Comparison of ENCODE assay signal across 8 cellular contexts in genomic region chr3:50351318-50351687, GRCh38. TPM values are rescaled to one million over a fixed set of nuclear protein-coding genes. Genes with fewer than 3 reads are reported as not detected.
A peak's percentile ranks its signal among the peaks of the same experiment; 100 is the strongest.
DNase-seq lines count a peak whose midpoint lies in the region; ATAC-seq, FAIRE-seq and TF ChIP-seq lines count a peak whose summit lies in the region.

No MANE protein-coding gene starts in this region.

- FAIRE-seq in pancreas (lab: Jason Lieb, UNC) = no peak

- CTCF ChIA-PET in Caco-2 (lab: Charles Lee) (interaction anchor here (0.5 to 2.2 kb wide), 4 partner anchors 11 to 125 kb away, joined by 3 to 10 read pairs (median 6); partner anchors contain the start of gene RASSF1), PC-3 (lab: Charles Lee) (no interaction called here)

- H3K27me3 Mint-ChIP-seq in Caco-2 (ENCODE audit: insufficient read depth, unreplicated experiment) = no peaks in the 10 kb centered on the region

- WGBS in pancreas, 2 donors = 21 to 25% methylated on average over 11 of the region's 11 CpGs

- H3K4me1 Mint-ChIP-seq in Caco-2 (ENCODE audit: low read depth, unreplicated experiment) = peaks cover 7% of the 10 kb centered on the region

- H3K9me3 Mint-ChIP-seq in Caco-2 (ENCODE audit: unreplicated experiment) = no peaks in the 10 kb centered on the region

- peak overlapping the region; percentile 95 for H3K4me2 ChIP-seq in PC-3 (ENCODE audit: low read length)

- DNase-seq in Caco-2 = no peak
- DNase-seq in PC-3 = no peak
- no peak for DNase-seq in epithelial cell of esophagus (ENCODE audit: low read depth)
- peak in 1 of 6 donors; percentile 72 for DNase-seq in pancreas
- DNase-seq in NCI-H2227 (lab: John Stamatoyannopoulos, UW; ENCODE audit: unreplicated experiment) = no peak
- no peak for DNase-seq in NCI-H2171 (lab: John Stamatoyannopoulos, UW)

- H3K4me1 ChIP-seq in Caco-2 (peaks cover 6% of the 10 kb centered on the region; the same call in 1 of the 2 replicates), PC-3 (ENCODE audit: insufficient read depth, low read length) (peaks cover 45% of the 10 kb centered on the region), pancreas (peaks cover 8 to 43% (median 20%) of the 10 kb centered on the region in 3 donors)

- H2AFZ ChIP-seq in PC-3 (ENCODE audit: low read length) = peak overlapping the region; percentile 90

- peak overlapping the region; percentile 81 for H3K27ac Mint-ChIP-seq in Caco-2 (ENCODE audit: unreplicated experiment)

- POLR2A ChIA-PET in Caco-2 (lab: Charles Lee) = interaction anchor here (1.4 to 2.5 kb wide), 2 partner anchors 14 to 23 kb away, joined by 7 to 42 read pairs; partner anchors contain the start of gene TUSC2
- POLR2A ChIA-PET in PC-3 (lab: Charles Lee; ENCODE audit: unreplicated experiment) = interaction anchor here (0.9 kb wide), 1 partner anchor 14 kb away, joined by 3 read pairs; no protein-coding TSS in a partner anchor

- TF ChIP-seq CTCF in Caco-2 (IDR thresholded peaks at IDR 0.05; ENCODE audit: insufficient read depth in 1 of 2, low read depth in 1 of 2, low read length in 1 of 2, severe bottlenecking in 1 of 2, unreplicated experiment in 1 of 2) (no peak), PC-3 (conservative IDR thresholded peaks at IDR 0.05; ENCODE audit: low read depth, low read length) (no peak), epithelial cell of esophagus (IDR thresholded peaks at IDR 0.05; ENCODE audit: insufficient read depth, low read depth, low read length, missing control alignments) (no peak), pancreas (IDR thresholded peaks at IDR 0.05) (no peak)

- intact Hi-C loops in Caco-2 (cut with micrococcal nuclease; ENCODE audit: unreplicated experiment) (loop anchor here (1.0 to 5.0 kb wide), 2 partner anchors 8 to 261 kb away; partner anchors contain the start of genes CISH and TMEM115), PC-3 (cut with micrococcal nuclease) (loop anchor here (1.0 to 5.0 kb wide), 3 partner anchors 8 to 1036 kb away; partner anchors contain the start of genes CISH, MANF and TMEM115), pancreas (cut with DNase I) (no loop called here)

- peaks cover 12% of the 10 kb centered on the region for H4K20me1 ChIP-seq in PC-3 (ENCODE audit: low read length)

- peak; percentile 0; the same call in 1 of the 2 replicates for ATAC-seq in PC-3
- peak in 3 of 4 donors; percentile 0 to 1 (median 1) for ATAC-seq in pancreas
- ATAC-seq in GM21423 (IDR thresholded peaks at IDR 0.05; ENCODE audit: unreplicated experiment) = no peak
- ATAC-seq in HG03139 (IDR thresholded peaks at IDR 0.05; ENCODE audit: unreplicated experiment) = no peak

- H3K4me3 ChIP-seq in Caco-2 (ENCODE audit: low read depth, low read length) = peak overlapping the region; percentile 91
- H3K4me3 ChIP-seq in PC-3 (ENCODE audit: low read length) = peak overlapping the region; percentile 84
- H3K4me3 ChIP-seq in epithelial cell of esophagus (ENCODE audit: low read length) = peak overlapping the region; percentile 88
- peak overlapping the region; percentile 45 to 69 (median 56) for H3K4me3 ChIP-seq in pancreas

- peak overlapping the region; percentile 76 for H3K4me3 Mint-ChIP-seq in Caco-2 (ENCODE audit: unreplicated experiment)

- H3K27ac ChIP-seq in PC-3 (ENCODE audit: low read length) = peak overlapping the region; percentile 70
- peak overlapping the region; percentile 82 to 94 (median 92) for H3K27ac ChIP-seq in pancreas

- H3K9me3 ChIP-seq in Caco-2 = no peaks in the 10 kb centered on the region
- H3K9me3 ChIP-seq in PC-3 (ENCODE audit: low read length) = no peaks in the 10 kb centered on the region
- no peaks in the 10 kb centered on the region for H3K9me3 ChIP-seq in pancreas

- H3K79me2 ChIP-seq in PC-3 (ENCODE audit: low read length) = peaks cover 65% of the 10 kb centered on the region

- BruUV-seq in Caco-2 (replicated peaks; lab: Mats Ljungman, UMichigan) (TSS peak; percentile 40), PC-3 (replicated peaks; lab: Mats Ljungman, UMichigan) (no TSS peak)

- peak overlapping the region; percentile 77 for H3K9ac ChIP-seq in PC-3 (ENCODE audit: low read length)

- peaks cover 4% of the 10 kb centered on the region for H3F3A ChIP-seq in PC-3 (ENCODE audit: low read length, unreplicated experiment)

- H3K36me3 ChIP-seq in Caco-2 (ENCODE audit: control insufficient read depth, insufficient read depth, low read length) (peaks cover 4% of the 10 kb centered on the region; the same call in 1 of the 2 replicates), PC-3 (ENCODE audit: low read depth, low read length) (peaks cover 32% of the 10 kb centered on the region), pancreas (peaks cover 3 to 33% (median 8%) of the 10 kb centered on the region in 3 donors)

- no peaks in the 10 kb centered on the region for H3K9me2 ChIP-seq in PC-3 (replicated peaks; ENCODE audit: low read length)

- H3K27me3 ChIP-seq in Caco-2 (replicated peaks; ENCODE audit: control insufficient read depth, insufficient read depth, low read length) (no peaks in the 10 kb centered on the region), PC-3 (ENCODE audit: low read length) (no peaks in the 10 kb centered on the region), pancreas (no peaks in the 10 kb centered on the region)

- peaks cover 34% of the 10 kb centered on the region for H3K36me3 Mint-ChIP-seq in Caco-2 (ENCODE audit: insufficient read depth, unreplicated experiment)

RNA-seq across cellular contexts. Expression of gene CYB561D2, which starts 0.6 kb away (rescaled TPM):
- total RNA-seq in Caco-2 (2022) (21.2 and 21.4 TPM in 2 replicates), PC-3 (2014; rRNA removed) (37.1 and 44.3 TPM in 2 replicates), pancreas (10 to 100 TPM in 4 of 6 donors, 1 to 10 TPM in 2; 8.6 to 14.2 (median 12.8) TPM)
- polyA plus RNA-seq in pancreas = 10 to 100 TPM; 15.3 to 30.4 TPM

RNA-seq across cellular contexts. Expression of gene NPRL2, which starts 0.7 kb away (rescaled TPM):
- total RNA-seq in Caco-2 (2022) = 23.7 and 29.8 TPM in 2 replicates
- 40.9 and 56.9 TPM in 2 replicates for total RNA-seq in PC-3 (2014; rRNA removed)
- total RNA-seq in pancreas = 10 to 100 TPM; 17.1 to 29.2 (median 18.6) TPM
- polyA plus RNA-seq in pancreas = 10 to 100 TPM; 40.9 to 41.8 TPM

RNA-seq across cellular contexts. Expression of gene ZMYND10, which starts 5.8 kb away (rescaled TPM):
- total RNA-seq in Caco-2 (2022) (0.23 and 0.29 TPM in 2 replicates), PC-3 (2014; rRNA removed) (1.6 and 3.9 TPM in 2 replicates), pancreas (1 to 10 TPM in 3 of 6 donors, under 1 TPM in 3; 0.35 to 1.3 (median 1.1) TPM)
- polyA plus RNA-seq in pancreas = 1 to 10 TPM; 5.1 to 8.3 TPM

RNA-seq across cellular contexts. Expression of gene TMEM115, which starts 8.0 kb away (rescaled TPM):
- total RNA-seq in Caco-2 (2022) (23.9 TPM in 2 replicates), PC-3 (2014; rRNA removed) (54.9 and 56.6 TPM in 2 replicates), pancreas (10 to 100 TPM; 13.8 to 22.3 (median 16.1) TPM)
- polyA plus RNA-seq in pancreas = 10 to 100 TPM; 25.0 to 29.2 TPM

RNA-seq across cellular contexts. Expression of gene RASSF1, which starts 10.7 kb away (rescaled TPM):
- total RNA-seq in Caco-2 (2022) (26.7 and 28.1 TPM in 2 replicates), PC-3 (2014; rRNA removed) (20.0 and 21.4 TPM in 2 replicates), pancreas (10 to 100 TPM; 10.3 to 23.0 (median 12.2) TPM)
- polyA plus RNA-seq in pancreas = 10 to 100 TPM; 17.5 to 29.5 TPM

Comparison
In these comparisons a context has a peak if more than half of its experiments do, and no peak if none do; other contexts are left out.
1. ATAC-seq: peak in PC-3 (single experiment) and pancreas (3 of 4); none in GM21423 (single experiment) and HG03139 (single experiment).
2. intact Hi-C loops: an anchor here in Caco-2 (1.0 to 5.0 kb wide) and PC-3 (1.0 to 5.0 kb wide); none called in pancreas.
3. Peak in every context shown above with its lines, with median percentiles within 50 percentile points of each other: H3K4me3 ChIP-seq.